8 cellular contexts compared by ENCODE assay signal in genomic region chrX:101415180-101416130, GRCh38. TPM values are rescaled to one million over a fixed set of nuclear protein-coding genes. Genes with fewer than 3 reads are reported as not detected.
A peak's percentile ranks its signal among the peaks of the same experiment; 100 is the strongest.
DNase-seq lines count a peak whose midpoint lies in the region; ATAC-seq lines count a peak whose summit lies in the region.

No MANE protein-coding gene starts in this region.

- H3K27ac ChIP-seq in Karpas-422 (ENCODE audit: low read length) (peak overlapping the region; percentile 40), layer of hippocampus (ENCODE audit: low read depth, low read length) (peak overlapping the region; percentile 92)

- H3K4me1 ChIP-seq in Karpas-422 (ENCODE audit: low read length), result peaks cover 58% of the 10 kb centered on the region

- H3K27me3 ChIP-seq in Karpas-422 (ENCODE audit: low read length), result no peaks in the 10 kb centered on the region
- no peaks in the 10 kb centered on the region for H3K27me3 ChIP-seq in layer of hippocampus (ENCODE audit: control insufficient read depth, insufficient read depth, low read length)

- peak; percentile 43 for ATAC-seq in GM21737 (IDR thresholded peaks at IDR 0.05; ENCODE audit: unreplicated experiment)

- H3K79me2 ChIP-seq in Karpas-422 (ENCODE audit: low read length), result peaks cover 17% of the 10 kb centered on the region

- no peak overlapping the region for H2AFZ ChIP-seq in Karpas-422 (ENCODE audit: low read length)

- no peak overlapping the region for H3K9ac ChIP-seq in Karpas-422 (ENCODE audit: low read length)

- H3K4me2 ChIP-seq in Karpas-422 (ENCODE audit: low read depth, low read length, poor library complexity, severe bottlenecking), result no peak overlapping the region

- H3K4me3 ChIP-seq in Karpas-422 (ENCODE audit: low read length), result no peak overlapping the region

- DNase-seq in activated CD8-positive, alpha-beta memory T cell treated with anti-CD3 and anti-CD28 coated beads for 24 hours, result peak; percentile 65
- DNase-seq in activated CD8-positive, alpha-beta memory T cell treated with anti-CD3 and anti-CD28 coated beads, Interleukin-2, amount 50 U/mL, for 48 hours, result no peak
- peak; percentile 89 for DNase-seq in Karpas-422
- DNase-seq in SIG-M5 (lab: John Stamatoyannopoulos, UW), result peak; percentile 6
- DNase-seq in central memory CD4-positive, alpha-beta T cell, result peak; percentile 60
- DNase-seq in stromal cell of bone marrow (ENCODE audit: low read depth), result peak; percentile 54

- no peaks in the 10 kb centered on the region for H3K9me3 ChIP-seq in Karpas-422 (ENCODE audit: low read length)

- H3K36me3 ChIP-seq in Karpas-422 (ENCODE audit: insufficient read depth, low read length), result no peaks in the 10 kb centered on the region

- peaks cover 3% of the 10 kb centered on the region; the same call in 1 of the 2 replicates for H4K20me1 ChIP-seq in Karpas-422 (ENCODE audit: insufficient read depth, low read depth, low read length)

- H3K9me2 ChIP-seq in Karpas-422 (replicated peaks; ENCODE audit: insufficient read depth, low read length), result no peaks in the 10 kb centered on the region

RNA-seq across cellular contexts. Expression of gene HNRNPH2, which starts 7.4 kb away (rescaled TPM):
- 34.8 and 55.4 TPM in 2 replicates for total RNA-seq in Karpas-422 (2014; rRNA removed; shearing (Covaris generic); ENCODE audit: low replicate concordance)

RNA-seq across cellular contexts. Expression of gene GLA, which starts 7.7 kb away (rescaled TPM):
- 25.8 and 30.1 TPM in 2 replicates for total RNA-seq in Karpas-422 (2014; rRNA removed; shearing (Covaris generic); ENCODE audit: low replicate concordance)

RNA-seq across cellular contexts. Expression of gene RPL36A, which starts 24.6 kb away (rescaled TPM):
- total RNA-seq in Karpas-422 (2014; rRNA removed; shearing (Covaris generic); ENCODE audit: low replicate concordance), result 1,280 and 3,178 TPM in 2 replicates

RNA-seq across cellular contexts. Expression of gene BTK, which starts 29.5 kb away (rescaled TPM):
- 81.6 and 94.2 TPM in 2 replicates for total RNA-seq in Karpas-422 (2014; rRNA removed; shearing (Covaris generic); ENCODE audit: low replicate concordance)
